In genomic region chr12:57258977-57259970, GRCh38 we compare ENCODE assay signal across 1 cellular context.
A peak's percentile ranks its signal among the peaks of the same experiment; 100 is the strongest.
TF ChIP-seq lines count a peak whose summit lies in the region.

No MANE protein-coding gene starts in this region.

TF ChIP-seq in K562, 482 proteins besides CTCF, POLR2A, EP300 and RAD21:
- TF ChIP-seq BHLHE40 (IDR thresholded peaks at IDR 0.05; ENCODE audit: low read length) (peak; percentile 43; the same call in 1 of the 2 replicates), PKNOX1 (IDR thresholded peaks at IDR 0.05) (no peak), SAFB (IDR thresholded peaks at IDR 0.05; ENCODE audit: borderline replicate concordance, low read depth, low read length) (no peak)
